In genomic region chr4:48237996-48238645, GRCh38 we compare ENCODE assay signal across 16 cellular contexts. TPM values are rescaled to one million over a fixed set of nuclear protein-coding genes. Genes with fewer than 3 reads are reported as not detected.
A peak's percentile ranks its signal among the peaks of the same experiment; 100 is the strongest.
DNase-seq lines count a peak whose midpoint lies in the region; ATAC-seq and TF ChIP-seq lines count a peak whose summit lies in the region.
"Had no signal": no experiment of that assay in that cellular context is flagged by ENCODE, and none has a peak within 500 bp of the region (broad histone marks: within the 10 kb centered on the region; RNA-seq: fewer than 3 reads in every experiment).

No MANE protein-coding gene starts in this region.

- H3K27me3 ChIP-seq in RWPE2 (ENCODE audit: insufficient read depth, poor library complexity, severe bottlenecking) = no peaks in the 10 kb centered on the region
- H3K27me3 ChIP-seq: cardiac muscle cell had no signal

- no peaks in the 10 kb centered on the region for H3K36me3 ChIP-seq in RWPE2 (ENCODE audit: low read depth)
- H3K36me3 ChIP-seq: cardiac muscle cell, prostate gland had no signal

- TF ChIP-seq CTCF in RWPE2 (IDR thresholded peaks at IDR 0.05; ENCODE audit: poor library complexity, severe bottlenecking) (no peak), fibroblast of the aortic adventitia (IDR thresholded peaks at IDR 0.05; ENCODE audit: insufficient read depth, low read length) (no peak)

- no peak overlapping the region for H3K27ac ChIP-seq in RWPE2 (ENCODE audit: poor library complexity, severe bottlenecking)
- H3K27ac ChIP-seq: cardiac muscle cell, GM23248, prostate gland had no signal

- ATAC-seq in RWPE2 (ENCODE audit: low read depth) (peak; percentile 73), GM18505 (IDR thresholded peaks at IDR 0.05; ENCODE audit: unreplicated experiment) (no peak), HG02840 (IDR thresholded peaks at IDR 0.05; ENCODE audit: low FRiP score, unreplicated experiment) (no peak), GM18868 (IDR thresholded peaks at IDR 0.05; ENCODE audit: unreplicated experiment) (no peak)

- no peak overlapping the region for H3K4me3 ChIP-seq in RWPE2 (ENCODE audit: severe bottlenecking)
- H3K4me3 ChIP-seq in fibroblast of the aortic adventitia (ENCODE audit: low read depth, low read length) = no peak overlapping the region
- H3K4me3 ChIP-seq: cardiac muscle cell, GM23248, prostate gland had no signal

- no peak for TF ChIP-seq POLR2A in GM18505 (IDR thresholded peaks at IDR 0.05; ENCODE audit: borderline replicate concordance, extremely low read depth, insufficient read depth, insufficient read length)

- H3K4me1 ChIP-seq in RWPE2 (ENCODE audit: insufficient read depth, poor library complexity, severe bottlenecking) = peaks cover 3% of the 10 kb centered on the region
- H3K4me1 ChIP-seq: prostate gland had no signal

- H3K9me3 ChIP-seq in RWPE2 (ENCODE audit: severe bottlenecking) = no peaks in the 10 kb centered on the region
- H3K9me3 ChIP-seq: prostate gland had no signal

- DNase-seq in NOMO-1 treated with DMSO at 0.1 percent for 48 hours (lab: John Stamatoyannopoulos, UW; ENCODE audit: unreplicated experiment) (peak; percentile 27), NOMO-1 (lab: John Stamatoyannopoulos, UW; ENCODE audit: unreplicated experiment in 2 of 2) (no peak), RWPE2 (ENCODE audit: low spot score) (no peak), fibroblast of the aortic adventitia (ENCODE audit: low read depth) (peak; percentile 21), renal cortical epithelial cell (ENCODE audit: low read depth) (peak; percentile 84)
- DNase-seq: ACHN; activated CD4-positive, alpha-beta memory T cell treated with anti-CD3 and anti-CD28 coated beads, Interleukin-2, amount 10 ng/mL, durations not matched to agents 7 days and 5 days; activated naive CD4-positive, alpha-beta T cell; GM23248; NCI-H446 treated with DMSO at 0.1 percent for 48 hours; stimulated activated CD4-positive, alpha-beta T cell treated with anti-CD3 and anti-CD28 coated beads, Interleukin-1b, Interleukin-23, amount 100 ng/mL, for 48 hours had no signal

RNA-seq across cellular contexts. Expression of gene TEC, which starts 31.5 kb away (rescaled TPM):
- total RNA-seq in fibroblast of the aortic adventitia (ENCODE audit: low replicate concordance) = 0.72 and 3.5 TPM in 2 replicates
- total RNA-seq in renal cortical epithelial cell = 4.0 and 6.1 TPM in 2 replicates
- total RNA-seq: GM23248 had no signal

Comparison
In these comparisons a context has a peak if more than half of its experiments do, and no peak if none do; other contexts are left out.
1. DNase-seq: peak in NOMO-1 treated with DMSO at 0.1 percent for 48 hours (single experiment), fibroblast of the aortic adventitia (single experiment) and renal cortical epithelial cell (single experiment); none in NOMO-1 (0 of 2) and RWPE2 (single experiment).